8 cellular contexts compared by ENCODE assay signal in genomic region chr4:1809754-1810502, GRCh38. TPM values are rescaled to one million over a fixed set of nuclear protein-coding genes. Genes with fewer than 3 reads are reported as not detected.
DNase-seq lines count a peak whose midpoint lies in the region; ATAC-seq and TF ChIP-seq lines count a peak whose summit lies in the region.

No MANE protein-coding gene starts in this region.

- no peaks in the 10 kb centered on the region for H3K9me3 ChIP-seq in CD8-positive, alpha-beta T cell (ENCODE audit: low read length)
- H3K9me3 ChIP-seq in Peyer's patch (no peaks in the 10 kb centered on the region), stomach (no peaks in the 10 kb centered on the region)

- H3K4me1 Mint-ChIP-seq in CD8-positive, alpha-beta T cell (ENCODE audit: low read depth), result no peaks in the 10 kb centered on the region
- H3K4me1 Mint-ChIP-seq in neural crest cell, result no peaks in the 10 kb centered on the region

- H3K36me3 Mint-ChIP-seq in CD8-positive, alpha-beta T cell, result peaks cover 22% of the 10 kb centered on the region
- no peaks in the 10 kb centered on the region for H3K36me3 Mint-ChIP-seq in neural crest cell (ENCODE audit: low read depth)

- peak; percentile 72 for TF ChIP-seq CTCF in CD8-positive, alpha-beta T cell (IDR thresholded peaks at IDR 0.05)
- peak; percentile 36 to 95 (median 76) for TF ChIP-seq CTCF in Peyer's patch (IDR thresholded peaks at IDR 0.05)
- peak; percentile 75 for TF ChIP-seq CTCF in fibroblast of pulmonary artery (IDR thresholded peaks at IDR 0.05; ENCODE audit: low read length, missing control alignments)
- peak; percentile 96 for TF ChIP-seq CTCF in neural crest cell (conservative IDR thresholded peaks at IDR 0.05)
- TF ChIP-seq CTCF in stomach (IDR thresholded peaks at IDR 0.05), result peak in 5 of 7 experiments; percentile 70 to 83 (median 81)

- no peak overlapping the region for H3K4me3 Mint-ChIP-seq in CD8-positive, alpha-beta T cell
- H3K4me3 Mint-ChIP-seq in neural crest cell, result no peak overlapping the region

- H3K27me3 Mint-ChIP-seq in CD8-positive, alpha-beta T cell (ENCODE audit: low read depth), result no peaks in the 10 kb centered on the region
- no peaks in the 10 kb centered on the region for H3K27me3 Mint-ChIP-seq in neural crest cell (ENCODE audit: low read depth)

- WGBS in stomach, 5 donors, result 19 to 30% (median 21%) methylated on average over 7 to 15 of the region's 15 CpGs

- TF ChIP-seq POLR2A in Peyer's patch (IDR thresholded peaks at IDR 0.05), result no peak
- no peak for TF ChIP-seq POLR2A in stomach (IDR thresholded peaks at IDR 0.05)

- H3K27me3 ChIP-seq in CD8-positive, alpha-beta T cell (ENCODE audit: insufficient read depth, low read length), result no peaks in the 10 kb centered on the region
- H3K27me3 ChIP-seq in Peyer's patch (no peaks in the 10 kb centered on the region), stomach (no peaks in the 10 kb centered on the region)

- CTCF ChIA-PET in CD8-positive, alpha-beta T cell (lab: Charles Lee), result interaction anchor here (0.7 to 4.8 kb wide), 8 partner anchors 8 to 117 kb away, joined by 3 to 44 read pairs (median 5); no protein-coding TSS in a partner anchor

- no peak overlapping the region for H3K27ac ChIP-seq in CD8-positive, alpha-beta T cell (ENCODE audit: low read depth, low read length)
- no peak overlapping the region for H3K27ac ChIP-seq in Peyer's patch
- H3K27ac ChIP-seq in stomach, result no peak overlapping the region

- H3K27ac Mint-ChIP-seq in CD8-positive, alpha-beta T cell, result no peak overlapping the region
- H3K27ac Mint-ChIP-seq in neural crest cell (ENCODE audit: unreplicated experiment), result no peak overlapping the region

- peak; percentile 35 to 75 (median 60) for DNase-seq in CD8-positive, alpha-beta T cell
- DNase-seq in Peyer's patch (peak; percentile 22 to 88 (median 79)), fibroblast of pulmonary artery (ENCODE audit: low read depth) (peak; percentile 66), neural crest cell (ENCODE audit: low read depth, low spot score) (peak; percentile 92), stomach (peak; percentile 74)
- DNase-seq in activated T-helper 1 cell treated with anti-CD3 and anti-CD28 coated beads, Interleukin-2, amount 50 U/mL, for 16 hours (ENCODE audit: low read depth in 1 of 2, low spot score in 1 of 2), result peak; percentile 32 to 42

- no peak overlapping the region for H3K4me3 ChIP-seq in CD8-positive, alpha-beta T cell (ENCODE audit: low read depth, low read length)
- H3K4me3 ChIP-seq in Peyer's patch (no peak overlapping the region), fibroblast of pulmonary artery (replicated peaks; ENCODE audit: low read depth, low read length) (no peak overlapping the region), stomach (no peak overlapping the region)

- H3K4me1 ChIP-seq in CD8-positive, alpha-beta T cell (ENCODE audit: insufficient read depth, low read length), result no peaks in the 10 kb centered on the region
- H3K4me1 ChIP-seq in Peyer's patch (no peaks in the 10 kb centered on the region), stomach (no peaks in the 10 kb centered on the region)

- peaks cover 4% of the 10 kb centered on the region for H3K36me3 ChIP-seq in CD8-positive, alpha-beta T cell (ENCODE audit: insufficient read depth, low read length)
- H3K36me3 ChIP-seq in Peyer's patch, result peaks cover 0 to 24% (median 0%) of the 10 kb centered on the region in 3 donors
- H3K36me3 ChIP-seq in stomach, result peaks cover 19 to 48% (median 47%) of the 10 kb centered on the region in 4 donors

- H3K9me3 Mint-ChIP-seq in CD8-positive, alpha-beta T cell, result no peaks in the 10 kb centered on the region
- H3K9me3 Mint-ChIP-seq in neural crest cell, result no peaks in the 10 kb centered on the region

- intact Hi-C loops in CD8-positive, alpha-beta T cell (cut with DNase I, micrococcal nuclease), result loop anchor here (1.0 to 5.0 kb wide), 4 partner anchors 62 to 117 kb away; no protein-coding TSS in a partner anchor
- intact Hi-C loops in stomach (cut with DNase I; ENCODE audit: low total_unique reads), result loop anchor here (5.0 to 10.0 kb wide), 2 partner anchors 63 to 95 kb away; no protein-coding TSS in a partner anchor

- POLR2A ChIA-PET in CD8-positive, alpha-beta T cell (lab: Charles Lee), result no interaction called here

- TF ChIP-seq EP300 in stomach (IDR thresholded peaks at IDR 0.05), result no peak

- ATAC-seq in CD8-positive, alpha-beta T cell, result peak; percentile 71
- ATAC-seq in HG02759 (IDR thresholded peaks at IDR 0.05; ENCODE audit: unreplicated experiment) (peak; percentile 60), GM21619 (IDR thresholded peaks at IDR 0.05; ENCODE audit: unreplicated experiment) (no peak)

RNA-seq across cellular contexts. Expression of gene FGFR3, which starts 16.8 kb away (rescaled TPM):
- not detected for total RNA-seq in CD8-positive, alpha-beta T cell
- total RNA-seq in Peyer's patch (100 to 1,000 TPM in 2 of 4 donors, 10 to 100 TPM in 2; 45.4 to 168 (median 92.4) TPM), neural crest cell (42.5 and 48.1 TPM in 2 replicates), stomach (100 to 1,000 TPM in 1 of 5 donors, 10 to 100 TPM in 4; 20.0 to 530 (median 30.3) TPM)
- 10 to 100 TPM in 1 of 3 donors, 1 to 10 TPM in 2; 1.2 to 84.1 (median 2.7) TPM for polyA plus RNA-seq in stomach

RNA-seq across cellular contexts. Expression of gene LETM1, which starts 46.0 kb away (rescaled TPM):
- 10 to 100 TPM; 22.7 to 25.9 TPM for total RNA-seq in CD8-positive, alpha-beta T cell
- total RNA-seq in Peyer's patch (100 to 1,000 TPM in 3 of 4 donors, 10 to 100 TPM in 1; 93.3 to 151 (median 121) TPM), neural crest cell (59.5 and 60.6 TPM in 2 replicates), stomach (100 to 1,000 TPM in 1 of 5 donors, 10 to 100 TPM in 4; 46.4 to 255 (median 58.9) TPM)
- polyA plus RNA-seq in stomach, result 10 to 100 TPM in 2 of 3 donors, 1 to 10 TPM in 1; 5.3 to 12.2 (median 10.3) TPM

Comparison
In these comparisons a context has a peak if more than half of its experiments do, and no peak if none do; other contexts are left out.
1. DNase-seq: peak in every context shown above with its lines; median percentile 92 in neural crest cell; 79 in Peyer's patch; 74 in stomach; 66 in fibroblast of pulmonary artery; 60 in CD8-positive, alpha-beta T cell; 37 in activated T-helper 1 cell treated with anti-CD3 and anti-CD28 coated beads, Interleukin-2, amount 50 U/mL, for 16 hours.
2. RNA of gene FGFR3, which starts 16.8 kb away (total RNA-seq): 45.4 to 168 TPM in Peyer's patch, 42.5 to 48.1 TPM in neural crest cell and 20.0 to 530 TPM in stomach; not detected in CD8-positive, alpha-beta T cell; every median in the first group is over 10 times any median in the second.
3. Peak in every context shown above with its lines, with median percentiles within 50 percentile points of each other: CTCF ChIP-seq.